In the genomic region with DNA sequence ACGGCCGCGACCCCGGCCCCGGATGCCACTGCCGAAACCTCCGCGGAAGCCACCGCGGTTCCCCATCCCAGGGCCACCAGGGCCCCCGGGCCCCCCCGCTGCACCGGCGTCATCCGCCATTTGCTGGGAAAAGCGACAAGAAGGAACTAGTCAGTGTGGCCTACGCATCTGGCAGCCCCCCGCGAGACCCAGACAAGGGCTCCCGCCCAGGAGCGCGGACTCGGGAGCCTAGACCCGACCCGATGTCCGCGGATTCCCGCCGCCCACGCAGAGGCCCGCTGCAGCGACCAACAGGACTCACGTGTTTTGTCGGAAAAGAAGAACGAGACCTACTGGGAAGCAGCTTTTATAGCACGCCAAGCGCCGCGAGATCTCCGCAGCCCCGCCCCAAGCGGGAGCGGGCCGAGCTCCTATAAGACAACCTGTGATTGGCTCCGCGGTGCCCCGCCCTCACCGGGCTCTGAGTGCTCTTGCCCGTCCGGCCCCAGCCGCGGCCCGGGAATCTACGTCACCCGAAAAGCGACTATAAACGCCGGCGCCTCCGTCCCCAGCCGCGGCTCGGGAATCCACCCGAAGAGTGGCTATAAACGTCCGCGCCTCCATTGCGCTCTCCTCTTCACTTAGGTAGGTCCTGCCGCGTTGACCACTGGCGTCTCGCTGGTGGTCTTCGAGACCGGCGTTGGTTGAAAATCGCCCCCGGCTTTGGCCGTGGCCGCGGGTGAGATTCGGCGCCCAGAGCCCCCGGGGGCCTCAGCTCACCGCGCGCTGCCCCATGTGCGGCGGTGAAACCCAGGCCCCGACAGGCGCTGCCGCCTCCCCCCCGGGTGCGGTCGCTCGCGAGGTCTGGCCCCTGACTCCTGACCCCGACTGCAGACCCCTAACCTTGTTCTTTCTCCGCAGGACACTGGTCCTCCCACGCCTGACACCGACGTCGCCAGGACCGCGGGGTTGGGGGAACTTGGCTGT, we compare ENCODE assay signal across 8 cellular contexts. TPM values are rescaled to one million over a fixed set of nuclear protein-coding genes. Genes with fewer than 3 reads are reported as not detected.
DNase-seq lines count a peak whose midpoint lies in the region; TF ChIP-seq lines count a peak whose summit lies in the region.

TSS of gene RPS2 (minus strand) at position 321 of the 966 bp plus-strand sequence. CDS start at position 120, 201 bp downstream.

- H3K27ac Mint-ChIP-seq in activated naive CD4-positive, alpha-beta T cell treated with anti-CD3 and anti-CD28 coated beads for 36 hours, result peak within 1 kb of the TSS; percentile 95

- H3K27me3 Mint-ChIP-seq in activated naive CD4-positive, alpha-beta T cell treated with anti-CD3 and anti-CD28 coated beads for 36 hours (ENCODE audit: low read depth), result no peaks in the 10 kb centered on the region

- TF ChIP-seq CTCF in HFF-Myc (IDR thresholded peaks at IDR 0.05; ENCODE audit: low read depth, low read length, missing control alignments) (no peak), neutrophil (IDR thresholded peaks at IDR 0.05) (peak; percentile 27)

- H3K36me3 Mint-ChIP-seq in activated naive CD4-positive, alpha-beta T cell treated with anti-CD3 and anti-CD28 coated beads for 36 hours (ENCODE audit: low read depth), result peaks cover 44% of the 10 kb centered on the region

- H3K36me3 ChIP-seq in neutrophil, result peaks cover 20% of the 10 kb centered on the region

- CTCF ChIA-PET in activated naive CD4-positive, alpha-beta T cell treated with anti-CD3 and anti-CD28 coated beads for 36 hours (lab: Charles Lee), result interaction anchor here (1.2 kb wide), 1 partner anchor 39 kb away, joined by 4 read pairs; no protein-coding TSS in a partner anchor

- intact Hi-C loops in activated naive CD4-positive, alpha-beta T cell treated with anti-CD3 and anti-CD28 coated beads for 36 hours (cut with micrococcal nuclease), result loop anchor here (1.0 to 2.0 kb wide), 6 partner anchors 8 to 191 kb away; partner anchors contain the start of genes GFER, MSRB1, TBL3 and TRAF7

- H3K27me3 ChIP-seq in neutrophil, result no peaks in the 10 kb centered on the region

- H3K4me3 ChIP-seq in HFF-Myc (replicated peaks; ENCODE audit: low read depth, low read length) (peak within 1 kb of the TSS; percentile 86), neutrophil (ENCODE audit: low read depth in 1 of 2, low read length in 1 of 2) (peak within 1 kb of the TSS; percentile 80 to 87)

- H3K9me3 Mint-ChIP-seq in activated naive CD4-positive, alpha-beta T cell treated with anti-CD3 and anti-CD28 coated beads for 36 hours, result no peaks in the 10 kb centered on the region

- no peaks in the 10 kb centered on the region for H3K9me3 ChIP-seq in neutrophil

- H3K27ac ChIP-seq in neutrophil, result peak within 1 kb of the TSS; percentile 88
- H3K27ac ChIP-seq in substantia nigra (ENCODE audit: low read depth, low read length, poor library complexity, severe bottlenecking), result peak within 1 kb of the TSS; percentile 92

- H3K4me1 Mint-ChIP-seq in activated naive CD4-positive, alpha-beta T cell treated with anti-CD3 and anti-CD28 coated beads for 36 hours (ENCODE audit: low read depth), result peaks cover 42% of the 10 kb centered on the region

- peak within 1 kb of the TSS; percentile 97 for H3K4me3 Mint-ChIP-seq in activated naive CD4-positive, alpha-beta T cell treated with anti-CD3 and anti-CD28 coated beads for 36 hours

- peak; percentile 94 for DNase-seq in GF-D8 (lab: John Stamatoyannopoulos, UW)
- peak; percentile 91 for DNase-seq in HFF-Myc (ENCODE audit: extremely low read depth, low read depth)
- peak; percentile 98 for DNase-seq in NAMALWA (ENCODE audit: low spot score)
- DNase-seq in SK-N-DZ (ENCODE audit: low spot score), result peak; percentile 98
- peak; percentile 99 for DNase-seq in activated naive CD4-positive, alpha-beta T cell treated with anti-CD3 and anti-CD28 coated beads for 36 hours
- DNase-seq in foreskin melanocyte, result peak; percentile 96
- DNase-seq in substantia nigra (lab: John Stamatoyannopoulos, UW), result peak; percentile 81 to 100 (median 97)

- H3K4me1 ChIP-seq in neutrophil (ENCODE audit: control insufficient read depth in 1 of 2, insufficient read depth in 1 of 2, low read depth in 1 of 2, low read length in 1 of 2), result peaks cover 35 to 38% of the 10 kb centered on the region in 2 experiments

RNA-seq across cellular contexts. Expression of gene RPS2, which starts in this region (rescaled TPM):
- 3,207 and 4,472 TPM in 2 replicates for polyA plus RNA-seq in SK-N-DZ (2014; cell fraction: cytosol; rRNA removed)
- 3,109 and 3,119 TPM in 2 replicates for polyA plus RNA-seq in SK-N-DZ (2014; cell fraction: nucleus; rRNA removed)
- total RNA-seq in activated naive CD4-positive, alpha-beta T cell treated with anti-CD3 and anti-CD28 coated beads for 36 hours, result 1,000 to 10,000 TPM; 7,042 to 7,057 TPM

Comparison
In these comparisons a context has a peak if more than half of its experiments do, and no peak if none do; other contexts are left out.
1. Peak in every context shown above with its lines: DNase-seq, H3K4me3 ChIP-seq and H3K27ac ChIP-seq.